ENCODE assay signal across 10 cellular contexts in genomic region chr15:88878720-88879184, GRCh38. TPM values are rescaled to one million over a fixed set of nuclear protein-coding genes. Genes with fewer than 3 reads are reported as not detected.
DNase-seq lines count a peak whose midpoint lies in the region; ATAC-seq and TF ChIP-seq lines count a peak whose summit lies in the region.
"Had no signal": no experiment of that assay in that cellular context is flagged by ENCODE, and none has a peak within 500 bp of the region (broad histone marks: within the 10 kb centered on the region; RNA-seq: fewer than 3 reads in every experiment).

No MANE protein-coding gene starts in this region.

- TF ChIP-seq CTCF in heart left ventricle (IDR thresholded peaks at IDR 0.05): peak; percentile 38 to 70 (median 56)

- no peaks in the 10 kb centered on the region for H3K4me1 Mint-ChIP-seq in activated T-helper 1 cell treated with anti-CD3 and anti-CD28 coated beads, Interleukin-12 subunit alpha, Interleukin-12 subunit beta, Interleukin-2, Interleukin-4 antibody, amounts not matched to agents 30 ng/mL and 10 ng/mL and 1 ng/mL, durations not matched to agents 14 hours and 24 hours and 36 hours (ENCODE audit: low read depth)

- in situ Hi-C loops in HAP-1 (cut with MboI; ENCODE audit: low sequenced_read_pairs): no loop called here

- intact Hi-C loops in activated T-helper 1 cell treated with anti-CD3 and anti-CD28 coated beads, Interleukin-12 subunit alpha, Interleukin-12 subunit beta, Interleukin-2, Interleukin-4 antibody, amounts not matched to agents 30 ng/mL and 10 ng/mL and 1 ng/mL, durations not matched to agents 14 hours and 24 hours and 36 hours (cut with micrococcal nuclease): no loop called here
- intact Hi-C loops in heart left ventricle (cut with DNase I): no loop called here

- H3K4me3 ChIP-seq in HAP-1 (no peak overlapping the region), heart left ventricle (no peak overlapping the region)
- H3K4me3 ChIP-seq: skin epidermis had no signal

- no peaks in the 10 kb centered on the region for H3K27me3 Mint-ChIP-seq in activated T-helper 1 cell treated with anti-CD3 and anti-CD28 coated beads, Interleukin-12 subunit alpha, Interleukin-12 subunit beta, Interleukin-2, Interleukin-4 antibody, amounts not matched to agents 30 ng/mL and 10 ng/mL and 1 ng/mL, durations not matched to agents 14 hours and 24 hours and 36 hours (ENCODE audit: insufficient read depth)
- H3K27me3 Mint-ChIP-seq: CD4-positive, alpha-beta memory T cell had no signal

- H3K4me1 ChIP-seq in HAP-1: no peaks in the 10 kb centered on the region
- peaks cover 0 to 6% (median 0%) of the 10 kb centered on the region in 12 donors for H3K4me1 ChIP-seq in heart left ventricle

- H3K9me3 ChIP-seq in HAP-1 (peaks cover 2% of the 10 kb centered on the region; the same call in 1 of the 2 replicates), heart left ventricle (no peaks in the 10 kb centered on the region)

- H3K27me3 ChIP-seq in HAP-1 (ENCODE audit: low read depth) (no peaks in the 10 kb centered on the region), heart left ventricle (no peaks in the 10 kb centered on the region)

- 66 to 78% (median 75%) methylated on average over 7 to 18 of the region's 18 CpGs for whole genome bisulfite sequencing in heart left ventricle, 4 donors

- H3K27ac ChIP-seq in heart left ventricle: no peak overlapping the region
- H3K27ac ChIP-seq: skin epidermis had no signal

- ATAC-seq in heart left ventricle: peak in 3 of 4 donors; percentile 27 to 60 (median 49)
- no peak for ATAC-seq in HG03196 (IDR thresholded peaks at IDR 0.05; ENCODE audit: unreplicated experiment)

- peaks cover 30% of the 10 kb centered on the region for H3K36me3 Mint-ChIP-seq in activated T-helper 1 cell treated with anti-CD3 and anti-CD28 coated beads, Interleukin-12 subunit alpha, Interleukin-12 subunit beta, Interleukin-2, Interleukin-4 antibody, amounts not matched to agents 30 ng/mL and 10 ng/mL and 1 ng/mL, durations not matched to agents 14 hours and 24 hours and 36 hours (ENCODE audit: low read depth)

- H3K36me3 ChIP-seq in HAP-1 (replicated peaks): peaks cover 24% of the 10 kb centered on the region
- H3K36me3 ChIP-seq in heart left ventricle: peaks cover 0 to 79% (median 0%) of the 10 kb centered on the region in 9 donors

- H3K27ac Mint-ChIP-seq in activated T-helper 1 cell treated with anti-CD3 and anti-CD28 coated beads, Interleukin-12 subunit alpha, Interleukin-12 subunit beta, Interleukin-2, Interleukin-4 antibody, amounts not matched to agents 30 ng/mL and 10 ng/mL and 1 ng/mL, durations not matched to agents 14 hours and 24 hours and 36 hours: peak overlapping the region; percentile 5

- no peak for TF ChIP-seq POLR2A in heart left ventricle (IDR thresholded peaks at IDR 0.05)

- no peaks in the 10 kb centered on the region for H3K9me3 Mint-ChIP-seq in activated T-helper 1 cell treated with anti-CD3 and anti-CD28 coated beads, Interleukin-12 subunit alpha, Interleukin-12 subunit beta, Interleukin-2, Interleukin-4 antibody, amounts not matched to agents 30 ng/mL and 10 ng/mL and 1 ng/mL, durations not matched to agents 14 hours and 24 hours and 36 hours
- H3K9me3 Mint-ChIP-seq: CD4-positive, alpha-beta memory T cell had no signal

- peak; percentile 11 for DNase-seq in NCI-H1105 (lab: John Stamatoyannopoulos, UW)
- DNase-seq in NCI-H1105 treated with DMSO at 0.1 percent for 48 hours (lab: John Stamatoyannopoulos, UW): no peak
- peak; percentile 60 to 86 for DNase-seq in HAP-1 (ENCODE audit: low spot score in 2 of 2)
- DNase-seq in NCI-H774 (lab: John Stamatoyannopoulos, UW): peak; percentile 52
- DNase-seq in activated T-helper 1 cell treated with anti-CD3 and anti-CD28 coated beads, Interleukin-12 subunit alpha, Interleukin-12 subunit beta, Interleukin-2, Interleukin-4 antibody, amounts not matched to agents 30 ng/mL and 10 ng/mL and 1 ng/mL, durations not matched to agents 14 hours and 24 hours and 36 hours (ENCODE audit: low spot score): no peak
- peak in 2 of 5 donors; percentile 26 to 40 for DNase-seq in heart left ventricle
- peak; percentile 32 for DNase-seq in stimulated activated CD4-positive, alpha-beta T cell treated with anti-CD3 and anti-CD28 coated beads, Interleukin-4, amount 100 ng/mL, for 24 hours

- H3K4me3 Mint-ChIP-seq in activated T-helper 1 cell treated with anti-CD3 and anti-CD28 coated beads, Interleukin-12 subunit alpha, Interleukin-12 subunit beta, Interleukin-2, Interleukin-4 antibody, amounts not matched to agents 30 ng/mL and 10 ng/mL and 1 ng/mL, durations not matched to agents 14 hours and 24 hours and 36 hours: no peak overlapping the region
- H3K4me3 Mint-ChIP-seq: CD4-positive, alpha-beta memory T cell had no signal

RNA-seq across cellular contexts. Expression of gene HAPLN3, which starts 16.6 kb away (rescaled TPM):
- total RNA-seq in activated T-helper 1 cell treated with anti-CD3 and anti-CD28 coated beads, Interleukin-12 subunit alpha, Interleukin-12 subunit beta, Interleukin-2, Interleukin-4 antibody, amounts not matched to agents 30 ng/mL and 10 ng/mL and 1 ng/mL, durations not matched to agents 14 hours and 24 hours and 36 hours: 83.4 and 85.8 TPM in 2 replicates
- total RNA-seq in heart left ventricle: 10 to 100 TPM in 1 of 9 donors, 1 to 10 TPM in 8; 1.2 to 32.9 (median 3.3) TPM
- polyA plus RNA-seq in heart left ventricle: 1 to 10 TPM; 1.5 to 6.8 TPM

RNA-seq across cellular contexts. Expression of gene MFGE8, which starts 34.4 kb away (rescaled TPM):
- 7.9 and 10.6 TPM in 2 replicates for total RNA-seq in activated T-helper 1 cell treated with anti-CD3 and anti-CD28 coated beads, Interleukin-12 subunit alpha, Interleukin-12 subunit beta, Interleukin-2, Interleukin-4 antibody, amounts not matched to agents 30 ng/mL and 10 ng/mL and 1 ng/mL, durations not matched to agents 14 hours and 24 hours and 36 hours
- 100 to 1,000 TPM; 352 to 732 (median 556) TPM for total RNA-seq in heart left ventricle
- polyA plus RNA-seq in heart left ventricle: 100 to 1,000 TPM; 386 to 639 TPM

Comparison
In these comparisons a context has a peak if more than half of its experiments do, and no peak if none do; other contexts are left out.
1. DNase-seq: peak in NCI-H1105 (single experiment), HAP-1 (2 of 2), NCI-H774 (single experiment) and stimulated activated CD4-positive, alpha-beta T cell treated with anti-CD3 and anti-CD28 coated beads, Interleukin-4, amount 100 ng/mL, for 24 hours (single experiment); none in NCI-H1105 treated with DMSO at 0.1 percent for 48 hours (single experiment) and activated T-helper 1 cell treated with anti-CD3 and anti-CD28 coated beads, Interleukin-12 subunit alpha, Interleukin-12 subunit beta, Interleukin-2, Interleukin-4 antibody, amounts not matched to agents 30 ng/mL and 10 ng/mL and 1 ng/mL, durations not matched to agents 14 hours and 24 hours and 36 hours (single experiment).
2. RNA of gene MFGE8, which starts 34.4 kb away (total RNA-seq): 352 to 732 TPM in heart left ventricle; 7.9 to 10.6 TPM in activated T-helper 1 cell treated with anti-CD3 and anti-CD28 coated beads, Interleukin-12 subunit alpha, Interleukin-12 subunit beta, Interleukin-2, Interleukin-4 antibody, amounts not matched to agents 30 ng/mL and 10 ng/mL and 1 ng/mL, durations not matched to agents 14 hours and 24 hours and 36 hours; every median in the first group is over 10 times any median in the second.